ENCODE assay signal across 14 cellular contexts in the genomic region with DNA sequence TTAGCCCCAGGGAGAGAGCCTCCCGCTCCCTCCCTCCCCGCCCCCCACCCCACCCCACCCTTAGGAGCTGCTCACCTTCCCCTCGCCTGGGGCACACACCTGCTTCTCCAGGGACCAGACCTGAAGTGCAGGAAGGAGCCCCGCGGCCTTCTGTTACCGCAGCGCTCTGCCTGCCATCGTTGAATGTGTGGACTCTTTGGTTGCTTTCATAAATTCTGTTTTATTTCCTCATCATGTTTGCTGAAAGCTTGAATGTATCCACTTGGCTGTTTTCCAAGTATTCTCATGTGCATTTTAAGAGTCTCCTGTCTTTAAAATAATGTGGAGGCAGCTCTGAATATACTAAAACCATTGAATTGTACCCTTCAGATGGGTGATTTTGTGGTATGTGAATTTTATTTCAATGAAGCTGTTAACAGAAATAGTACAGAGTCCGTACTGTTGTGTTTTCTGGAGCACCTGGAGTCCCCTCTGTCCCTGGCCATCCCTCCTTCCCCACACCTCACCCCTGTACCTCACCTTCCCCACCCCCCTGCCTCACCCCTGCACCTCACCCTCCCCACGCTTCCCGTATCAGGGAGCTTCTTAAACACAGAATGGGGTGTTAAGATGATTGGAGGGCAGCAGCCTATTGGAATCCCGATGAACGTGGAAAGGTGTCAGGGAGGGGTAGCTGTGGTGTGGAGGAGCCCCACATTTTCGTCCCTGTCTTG.
DNase-seq lines count a peak whose midpoint lies in the region; ATAC-seq and TF ChIP-seq lines count a peak whose summit lies in the region.
"Had no signal": no experiment of that assay in that cellular context is flagged by ENCODE, and none has a peak within 500 bp of the region (broad histone marks: within the 10 kb centered on the region; RNA-seq: fewer than 3 reads in every experiment).

No MANE protein-coding gene starts in this region.

- ATAC-seq in HG03571 (IDR thresholded peaks at IDR 0.05; ENCODE audit: unreplicated experiment) (no peak), GM19035 (IDR thresholded peaks at IDR 0.05; ENCODE audit: unreplicated experiment) (no peak)
- ATAC-seq: psoas muscle had no signal

- no peak for TF ChIP-seq CTCF in C4-2B (conservative IDR thresholded peaks at IDR 0.05)

- DNase-seq in NCI-H1436 (lab: John Stamatoyannopoulos, UW) (peak; percentile 80), NCI-H69 (lab: John Stamatoyannopoulos, UW) (peak; percentile 96), kidney tubule cell (ENCODE audit: low spot score) (peak; percentile 23), C1 segment of cervical spinal cord (lab: John Stamatoyannopoulos, UW) (no peak)
- no peak for DNase-seq in activated CD8-positive, alpha-beta memory T cell treated with anti-CD3 and anti-CD28 coated beads for 24 hours
- DNase-seq: esophagus squamous epithelium; NK-92 treated with Interleukin-12 subunit alpha and Interleukin-12 subunit beta, amount 100 ng/mL, for 24 hours; psoas muscle; SIG-M5 had no signal

- peak overlapping the region; percentile 9; the same call in 1 of the 2 replicates for H3K27ac ChIP-seq in C4-2B
- H3K27ac ChIP-seq: esophagus squamous epithelium, KMS-11, psoas muscle, vagina had no signal

Comparison
In these comparisons a context has a peak if more than half of its experiments do, and no peak if none do; other contexts are left out.
1. DNase-seq: peak in NCI-H1436 (single experiment), NCI-H69 (single experiment) and kidney tubule cell (single experiment); none in activated CD8-positive, alpha-beta memory T cell treated with anti-CD3 and anti-CD28 coated beads for 24 hours (single experiment) and C1 segment of cervical spinal cord (0 of 14).